ENCODE assay signal across 12 cellular contexts in the genomic region with DNA sequence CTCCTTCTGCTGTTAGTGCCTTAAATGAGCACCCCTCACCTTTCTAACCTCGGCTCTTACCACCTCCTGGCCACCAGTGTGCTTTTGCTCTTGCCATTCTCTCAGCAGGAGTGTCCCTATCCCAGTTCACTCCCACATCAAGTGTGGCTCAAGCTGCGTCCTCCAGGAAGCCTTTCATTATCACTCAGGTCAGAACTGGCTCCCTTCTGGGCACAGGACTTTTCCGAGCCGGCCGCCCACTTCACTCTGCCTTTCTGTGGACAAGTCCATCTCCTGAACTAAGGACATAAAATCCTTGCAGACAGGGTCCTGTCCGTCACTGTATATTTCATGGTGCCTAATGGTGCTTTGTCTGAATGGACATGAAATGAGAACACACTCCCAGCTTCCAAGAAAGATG. TPM values are rescaled to one million over a fixed set of nuclear protein-coding genes. Genes with fewer than 3 reads are reported as not detected.
DNase-seq lines count a peak whose midpoint lies in the region; ATAC-seq and TF ChIP-seq lines count a peak whose summit lies in the region.
"Had no signal": no experiment of that assay in that cellular context is flagged by ENCODE, and none has a peak within 500 bp of the region (broad histone marks: within the 10 kb centered on the region; RNA-seq: fewer than 3 reads in every experiment).

No MANE protein-coding gene starts in this region.

- H3K27me3 Mint-ChIP-seq in naive B cell (no peaks in the 10 kb centered on the region), type B pancreatic cell (no peaks in the 10 kb centered on the region)

- H3K9me3 ChIP-seq in heart left ventricle (no peaks in the 10 kb centered on the region), right cardiac atrium (ENCODE audit: control insufficient read depth, low read length) (no peaks in the 10 kb centered on the region)

- peak overlapping the region; percentile 42 to 90 for H3K27ac Mint-ChIP-seq in activated naive CD4-positive, alpha-beta T cell treated with anti-CD3 and anti-CD28 coated beads, Interleukin-2, amount 50 U/mL, for 72 hours
- H3K27ac Mint-ChIP-seq in naive B cell (peak overlapping the region; percentile 6 to 92 (median 70)), type B pancreatic cell (peak overlapping the region; percentile 38)

- no peak for TF ChIP-seq POLR2A in heart left ventricle (IDR thresholded peaks at IDR 0.05)

- 71 to 81% (median 78%) methylated on average over 6 of the region's 6 CpGs for WGBS in heart left ventricle, 4 donors
- 80% methylated on average over 6 of the region's 6 CpGs for WGBS in right cardiac atrium

- TF ChIP-seq CTCF in heart left ventricle (IDR thresholded peaks at IDR 0.05) (no peak), type B pancreatic cell (conservative IDR thresholded peaks at IDR 0.05) (no peak)

- peaks cover 9 to 17% of the 10 kb centered on the region in 2 donors for H3K36me3 Mint-ChIP-seq in activated naive CD4-positive, alpha-beta T cell treated with anti-CD3 and anti-CD28 coated beads, Interleukin-2, amount 50 U/mL, for 72 hours
- H3K36me3 Mint-ChIP-seq in naive B cell (peaks cover 27 to 33% of the 10 kb centered on the region in 2 donors), type B pancreatic cell (peaks cover 13% of the 10 kb centered on the region)

- peaks cover 0 to 43% (median 37%) of the 10 kb centered on the region in 9 donors for H3K36me3 ChIP-seq in heart left ventricle

- H3K4me1 Mint-ChIP-seq in naive B cell, result peaks cover 41 to 51% (median 44%) of the 10 kb centered on the region in 3 donors
- peaks cover 32% of the 10 kb centered on the region for H3K4me1 Mint-ChIP-seq in type B pancreatic cell (ENCODE audit: unreplicated experiment)

- H3K27ac ChIP-seq in heart left ventricle, result peak overlapping the region in 10 of 12 donors; percentile 61 to 96 (median 75)
- no peak overlapping the region for H3K27ac ChIP-seq in right cardiac atrium (ENCODE audit: low read length)

- H3K27me3 ChIP-seq in heart left ventricle, result no peaks in the 10 kb centered on the region
- H3K27me3 ChIP-seq in right cardiac atrium (ENCODE audit: control insufficient read depth, insufficient read depth), result no peaks in the 10 kb centered on the region

- intact Hi-C loops in heart left ventricle (cut with DNase I) (loop anchor here in 4 of 10 donors (5.0 kb wide), 2 partner anchors 38 to 43 kb away; a partner anchor contains a TSS), right cardiac atrium (cut with DNase I) (loop anchor here in 1 of 4 donors (5.0 kb wide), 1 partner anchor 43 kb away; a partner anchor contains a TSS)

- H3K4me3 ChIP-seq in heart left ventricle, result no peak overlapping the region
- no peak overlapping the region for H3K4me3 ChIP-seq in right cardiac atrium (ENCODE audit: low read length)

- DNase-seq in heart left ventricle, result no peak
- no peak for DNase-seq in right cardiac atrium
- DNase-seq in activated naive CD4-positive, alpha-beta T cell treated with anti-CD3 and anti-CD28 coated beads, Interleukin-2, amount 50 U/mL, for 72 hours (ENCODE audit: low spot score in 2 of 2), result no peak
- DNase-seq in naive B cell, result no peak
- DNase-seq in type B pancreatic cell (ENCODE audit: extremely low spot score, unreplicated experiment), result no peak
- no peak for DNase-seq in activated effector memory CD4-positive, alpha-beta T cell treated with Interleukin-2 at 50 U/mL for 16 hours
- no peak for DNase-seq in HCEC 1CT
- DNase-seq: activated CD4-positive, alpha-beta T cell treated with anti-CD3 and anti-CD28 coated beads, Interleukin-2, amount 50 U/mL, for 1 hour; AML-193; effector memory CD4-positive, alpha-beta T cell; GOT3 had no signal

- H3K4me1 ChIP-seq in heart left ventricle, result peaks cover 2 to 91% (median 58%) of the 10 kb centered on the region in 12 donors
- H3K4me1 ChIP-seq in right cardiac atrium (ENCODE audit: control insufficient read depth, insufficient read depth, low read length), result peaks cover 19% of the 10 kb centered on the region

- H3K9me3 Mint-ChIP-seq in activated naive CD4-positive, alpha-beta T cell treated with anti-CD3 and anti-CD28 coated beads, Interleukin-2, amount 50 U/mL, for 72 hours, result peaks cover 0 to 7% of the 10 kb centered on the region in 2 donors
- H3K9me3 Mint-ChIP-seq in naive B cell (peaks cover 0 to 5% (median 0%) of the 10 kb centered on the region in 7 donors), type B pancreatic cell (no peaks in the 10 kb centered on the region)

- ATAC-seq in heart left ventricle (no peak), right cardiac atrium (no peak), naive B cell (ENCODE audit: low read depth in 2 of 2) (no peak), HG03354 (IDR thresholded peaks at IDR 0.05; ENCODE audit: poor library complexity, severe bottlenecking, unreplicated experiment) (no peak)
- ATAC-seq in activated naive CD4-positive, alpha-beta T cell treated with anti-CD3 and anti-CD28 coated beads, Interleukin-2, amount 50 U/mL, for 72 hours, result no peak

- H3K4me3 Mint-ChIP-seq in naive B cell (no peak overlapping the region), type B pancreatic cell (no peak overlapping the region)

RNA-seq across cellular contexts. Expression of a gene that starts 15.6 kb away (rescaled TPM):
- total RNA-seq in heart left ventricle (100 to 1,000 TPM in 5 of 9 donors, 10 to 100 TPM in 4; 71.8 to 134 (median 103) TPM), right cardiac atrium (10 to 100 TPM; 77.8 to 90.0 (median 84.8) TPM), type B pancreatic cell (ENCODE audit: low replicate concordance) (40.5 and 58.3 TPM in 2 replicates)
- polyA plus RNA-seq in heart left ventricle (100 to 1,000 TPM in 1 of 2 donors, 10 to 100 TPM in 1; 18.6 to 124 TPM), right cardiac atrium (37.0 TPM), naive B cell (ENCODE audit: low read depth in 6 of 6) (10 to 100 TPM; 37.8 to 52.0 (median 40.1) TPM)
- 10 to 100 TPM; 16.5 to 17.6 TPM for total RNA-seq in activated naive CD4-positive, alpha-beta T cell treated with anti-CD3 and anti-CD28 coated beads, Interleukin-2, amount 50 U/mL, for 72 hours

RNA-seq across cellular contexts. Expression of a gene that starts 15.8 kb away (rescaled TPM):
- total RNA-seq in heart left ventricle, result 100 to 1,000 TPM in 2 of 9 donors, 10 to 100 TPM in 7; 57.7 to 109 (median 68.7) TPM
- 10 to 100 TPM; 20.5 to 94.0 TPM for polyA plus RNA-seq in heart left ventricle
- total RNA-seq in right cardiac atrium, result 10 to 100 TPM; 52.2 to 60.5 (median 56.0) TPM
- polyA plus RNA-seq in right cardiac atrium, result 30.3 TPM
- total RNA-seq in activated naive CD4-positive, alpha-beta T cell treated with anti-CD3 and anti-CD28 coated beads, Interleukin-2, amount 50 U/mL, for 72 hours, result 10 to 100 TPM; 71.5 to 82.9 TPM
- 100 to 1,000 TPM in 1 of 6 donors, 10 to 100 TPM in 5; 57.8 to 101 (median 92.2) TPM for polyA plus RNA-seq in naive B cell (ENCODE audit: low read depth in 6 of 6)
- 68.9 and 69.7 TPM in 2 replicates for total RNA-seq in type B pancreatic cell (ENCODE audit: low replicate concordance)

RNA-seq across cellular contexts. Expression of a gene that starts 41.6 kb away (rescaled TPM):
- total RNA-seq in heart left ventricle (100 to 1,000 TPM; 148 to 526 (median 188) TPM), right cardiac atrium (100 to 1,000 TPM; 142 to 184 (median 156) TPM), type B pancreatic cell (ENCODE audit: low replicate concordance) (133 and 146 TPM in 2 replicates)
- polyA plus RNA-seq in heart left ventricle (100 to 1,000 TPM in 1 of 2 donors, 10 to 100 TPM in 1; 58.3 to 520 TPM), right cardiac atrium (61.9 TPM), naive B cell (ENCODE audit: low read depth in 6 of 6) (100 to 1,000 TPM; 219 to 401 (median 239) TPM)
- total RNA-seq in activated naive CD4-positive, alpha-beta T cell treated with anti-CD3 and anti-CD28 coated beads, Interleukin-2, amount 50 U/mL, for 72 hours, result 100 to 1,000 TPM in 1 of 2 donors, 10 to 100 TPM in 1; 82.9 to 159 TPM

RNA-seq across cellular contexts. Expression of a gene that starts 55.2 kb away (rescaled TPM):
- total RNA-seq in heart left ventricle (10 to 100 TPM; 54.6 to 85.5 (median 66.6) TPM), right cardiac atrium (10 to 100 TPM; 57.8 to 63.8 (median 60.4) TPM), type B pancreatic cell (ENCODE audit: low replicate concordance) (136 and 184 TPM in 2 replicates)
- polyA plus RNA-seq in heart left ventricle (10 to 100 TPM; 38.8 to 71.2 TPM), right cardiac atrium (41.1 TPM), naive B cell (ENCODE audit: low read depth in 6 of 6) (10 to 100 TPM; 61.7 to 95.9 (median 71.2) TPM)
- total RNA-seq in activated naive CD4-positive, alpha-beta T cell treated with anti-CD3 and anti-CD28 coated beads, Interleukin-2, amount 50 U/mL, for 72 hours, result 100 to 1,000 TPM; 187 to 193 TPM
